In the genomic region with DNA sequence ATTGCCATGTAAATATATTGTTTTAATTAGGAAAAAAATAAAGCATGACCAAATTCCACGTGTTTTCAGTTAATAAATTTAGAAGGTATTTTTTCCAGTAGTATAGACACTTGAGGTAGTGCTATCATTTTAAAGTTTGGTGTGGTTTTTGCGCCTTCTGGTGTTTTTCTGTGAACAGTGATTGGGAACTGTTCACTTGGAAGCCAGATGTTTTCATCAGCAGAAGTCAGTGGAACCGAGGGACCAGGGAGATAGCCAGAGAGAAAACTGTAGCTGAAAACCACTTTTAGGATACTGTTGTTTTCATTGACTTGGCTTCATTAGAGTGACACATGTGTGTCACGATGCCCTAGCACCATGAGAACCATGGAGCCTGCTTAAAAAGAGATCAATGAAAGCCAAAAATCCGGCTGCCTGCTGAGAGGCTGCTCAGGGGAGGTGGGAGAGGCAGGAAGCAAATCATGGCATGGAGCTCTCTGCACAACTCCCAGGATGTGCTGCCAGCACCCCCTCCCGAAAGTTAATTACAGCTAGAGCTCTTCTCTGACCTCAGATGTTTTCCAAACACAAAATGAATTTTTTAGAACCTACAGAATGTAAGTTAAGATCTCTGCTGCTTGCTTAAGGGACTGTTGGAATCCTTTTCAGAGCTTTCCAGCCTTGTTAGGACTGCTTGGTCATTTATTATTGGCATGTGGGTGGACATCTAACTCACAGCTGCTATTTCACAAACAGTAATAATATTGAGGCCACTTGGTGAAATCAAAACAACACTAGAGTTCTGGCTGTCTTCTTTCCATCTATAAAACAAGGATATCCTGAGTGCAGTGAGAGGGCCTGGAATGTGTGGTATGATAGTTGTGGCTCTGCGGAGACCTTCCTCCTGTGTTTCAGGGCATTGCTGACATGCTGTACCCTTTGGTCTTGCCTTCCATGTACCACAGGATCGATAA, we compare ENCODE assay signal across 2 cellular contexts.
TF ChIP-seq lines count a peak whose summit lies in the region.

No MANE protein-coding gene starts in this region.

TF ChIP-seq in IMR-90, 13 proteins besides CTCF, POLR2A, EP300 and RAD21:
- TF ChIP-seq RCOR1 (IDR thresholded peaks at IDR 0.05; ENCODE audit: insufficient replicate concordance, low read length): no peak
- TF ChIP-seq CHD1 (IDR thresholded peaks at IDR 0.05; ENCODE audit: low read depth, low read length): no peak
- no peak for TF ChIP-seq NFE2L2 (IDR thresholded peaks at IDR 0.05; ENCODE audit: low read depth, low read length)
- TF ChIP-seq FOS (IDR thresholded peaks at IDR 0.05; ENCODE audit: low read depth, low read length): no peak
- no peak for TF ChIP-seq BHLHE40 (IDR thresholded peaks at IDR 0.05; ENCODE audit: low read depth, low read length)
- no peak for TF ChIP-seq CEBPB (IDR thresholded peaks at IDR 0.05; ENCODE audit: low read depth, low read length)
- TF ChIP-seq, protein P1, sequence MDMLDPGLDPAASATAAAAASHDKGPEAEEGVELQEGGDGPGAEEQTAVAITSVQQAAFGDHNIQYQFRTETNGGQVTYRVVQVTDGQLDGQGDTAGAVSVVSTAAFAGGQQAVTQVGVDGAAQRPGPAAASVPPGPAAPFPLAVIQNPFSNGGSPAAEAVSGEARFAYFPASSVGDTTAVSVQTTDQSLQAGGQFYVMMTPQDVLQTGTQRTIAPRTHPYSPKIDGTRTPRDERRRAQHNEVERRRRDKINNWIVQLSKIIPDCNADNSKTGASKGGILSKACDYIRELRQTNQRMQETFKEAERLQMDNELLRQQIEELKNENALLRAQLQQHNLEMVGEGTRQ (IDR thresholded peaks at IDR 0.05; ENCODE audit: low read depth, low read length): no peak

TF ChIP-seq in endothelial cell of umbilical vein, 7 proteins besides CTCF, POLR2A, EP300 and RAD21:
- no peak for TF ChIP-seq POLR2AphosphoS5 (IDR thresholded peaks at IDR 0.05; ENCODE audit: insufficient read depth, low read depth, low read length)
